8 cellular contexts compared by ENCODE assay signal in the genomic region with DNA sequence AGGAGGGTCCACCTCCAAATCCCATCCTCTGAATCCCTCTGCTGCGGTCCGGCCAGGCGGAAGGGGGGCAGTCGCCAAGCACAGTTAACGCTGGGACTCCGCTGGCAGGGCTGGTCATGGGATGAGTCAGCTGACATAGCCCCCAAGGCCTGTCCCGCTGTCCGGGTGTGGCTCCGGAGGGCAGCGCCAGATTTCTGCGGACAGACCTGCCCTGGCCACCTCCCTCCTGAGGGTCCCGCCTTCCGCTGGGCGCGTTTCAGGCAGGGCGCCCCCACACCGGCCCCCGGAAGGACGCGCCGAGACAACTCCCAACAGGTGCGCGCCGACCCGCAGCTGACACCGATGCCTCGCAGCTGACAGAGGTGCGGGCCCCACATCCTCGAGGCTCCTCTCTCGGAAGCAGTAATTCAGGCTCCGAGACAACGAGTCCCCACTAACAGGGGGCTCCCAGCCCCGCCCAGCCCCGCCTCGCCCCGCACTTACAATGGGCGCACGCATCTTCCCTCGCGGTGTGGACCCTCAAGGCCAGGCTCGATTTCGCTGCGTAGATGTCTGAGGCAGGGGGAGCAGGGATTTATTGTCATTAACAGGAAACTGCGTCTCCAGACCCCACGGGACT.
A peak's percentile ranks its signal among the peaks of the same experiment; 100 is the strongest.
DNase-seq lines count a peak whose midpoint lies in the region; ATAC-seq and TF ChIP-seq lines count a peak whose summit lies in the region.

No MANE protein-coding gene starts in this region.

- peak; percentile 16 for DNase-seq in DMS79 (lab: John Stamatoyannopoulos, UW)
- peak; percentile 32 to 38 for DNase-seq in activated CD4-positive, alpha-beta T cell treated with anti-CD3 and anti-CD28 coated beads, Interleukin-2, amount 50 U/mL, for 48 hours
- peak; percentile 29 for DNase-seq in effector CD4-positive, alpha-beta T cell
- DNase-seq in medulla oblongata (ENCODE audit: extremely low spot score) = peak; percentile 88
- DNase-seq in stimulated activated effector memory CD8-positive, alpha-beta T cell treated with anti-CD3 and anti-CD28 coated beads, Interleukin-12 subunit alpha, Interleukin-12 subunit beta, amount 100 ng/mL, for 72 hours (ENCODE audit: low spot score in 2 of 2) = peak; percentile 17 to 54

- no peaks in the 10 kb centered on the region for H3K9me3 Mint-ChIP-seq in stimulated activated effector memory CD8-positive, alpha-beta T cell treated with anti-CD3 and anti-CD28 coated beads, Interleukin-12 subunit alpha, Interleukin-12 subunit beta, amount 100 ng/mL, for 72 hours

- H3K4me3 Mint-ChIP-seq in stimulated activated effector memory CD8-positive, alpha-beta T cell treated with anti-CD3 and anti-CD28 coated beads, Interleukin-12 subunit alpha, Interleukin-12 subunit beta, amount 100 ng/mL, for 72 hours = peak overlapping the region; percentile 86

- peak overlapping the region; percentile 79 for H3K27ac Mint-ChIP-seq in stimulated activated effector memory CD8-positive, alpha-beta T cell treated with anti-CD3 and anti-CD28 coated beads, Interleukin-12 subunit alpha, Interleukin-12 subunit beta, amount 100 ng/mL, for 72 hours

- H3K4me1 Mint-ChIP-seq in stimulated activated effector memory CD8-positive, alpha-beta T cell treated with anti-CD3 and anti-CD28 coated beads, Interleukin-12 subunit alpha, Interleukin-12 subunit beta, amount 100 ng/mL, for 72 hours = peaks cover 29% of the 10 kb centered on the region

- TF ChIP-seq POLR2A in GM18505 (IDR thresholded peaks at IDR 0.05; ENCODE audit: borderline replicate concordance, extremely low read depth, insufficient read depth, insufficient read length) = no peak

- H3K36me3 Mint-ChIP-seq in stimulated activated effector memory CD8-positive, alpha-beta T cell treated with anti-CD3 and anti-CD28 coated beads, Interleukin-12 subunit alpha, Interleukin-12 subunit beta, amount 100 ng/mL, for 72 hours = no peaks in the 10 kb centered on the region

- ATAC-seq in HG03354 (IDR thresholded peaks at IDR 0.05; ENCODE audit: poor library complexity, severe bottlenecking, unreplicated experiment) (peak; percentile 49), GM18505 (IDR thresholded peaks at IDR 0.05; ENCODE audit: unreplicated experiment) (no peak), HG03521 (IDR thresholded peaks at IDR 0.05; ENCODE audit: unreplicated experiment) (no peak)
- ATAC-seq in stimulated activated effector memory CD8-positive, alpha-beta T cell treated with anti-CD3 and anti-CD28 coated beads, Interleukin-12 subunit alpha, Interleukin-12 subunit beta, amount 100 ng/mL, for 72 hours = peak; percentile 71

Comparison
In these comparisons a context has a peak if more than half of its experiments do, and no peak if none do; other contexts are left out.
1. DNase-seq: peak in every context shown above with its lines; median percentile 88 in medulla oblongata; 36 in stimulated activated effector memory CD8-positive, alpha-beta T cell treated with anti-CD3 and anti-CD28 coated beads, Interleukin-12 subunit alpha, Interleukin-12 subunit beta, amount 100 ng/mL, for 72 hours; 35 in activated CD4-positive, alpha-beta T cell treated with anti-CD3 and anti-CD28 coated beads, Interleukin-2, amount 50 U/mL, for 48 hours; 29 in effector CD4-positive, alpha-beta T cell; 16 in DMS79.
2. ATAC-seq: peak in HG03354 (single experiment) and stimulated activated effector memory CD8-positive, alpha-beta T cell treated with anti-CD3 and anti-CD28 coated beads, Interleukin-12 subunit alpha, Interleukin-12 subunit beta, amount 100 ng/mL, for 72 hours (single experiment); none in GM18505 (single experiment) and HG03521 (single experiment).